ENCODE assay signal across 21 cellular contexts in the genomic region with DNA sequence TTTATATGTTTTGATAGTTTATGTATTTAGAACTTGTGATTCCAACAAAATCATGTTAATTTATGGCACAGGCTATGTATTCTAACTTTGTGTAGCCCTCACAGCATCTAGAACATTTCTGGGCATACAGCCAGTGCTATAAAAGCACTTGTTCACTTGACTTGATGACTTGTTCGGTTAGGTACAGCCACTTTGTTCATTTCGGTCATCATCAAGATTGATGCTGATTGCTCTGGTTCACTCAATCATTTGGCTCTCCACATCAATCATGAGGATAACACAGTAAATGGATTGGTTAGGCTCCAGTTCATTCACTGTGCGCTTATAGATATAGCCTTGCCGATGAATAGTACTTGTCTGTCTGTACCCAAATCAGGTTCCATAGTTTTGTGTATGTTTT.
DNase-seq lines count a peak whose midpoint lies in the region; ATAC-seq, FAIRE-seq and TF ChIP-seq lines count a peak whose summit lies in the region.
"Had no signal": no experiment of that assay in that cellular context is flagged by ENCODE, and none has a peak within 500 bp of the region (broad histone marks: within the 10 kb centered on the region; RNA-seq: fewer than 3 reads in every experiment).

No MANE protein-coding gene starts in this region.

- TF ChIP-seq EP300 in A549 (IDR thresholded peaks at IDR 0.05) (no peak), suprapubic skin (IDR thresholded peaks at IDR 0.05) (no peak)

- no peak for DNase-seq in A549 (ENCODE audit: low read depth in 1 of 2, low spot score in 1 of 2)
- DNase-seq in DMS153 (lab: John Stamatoyannopoulos, UW) = peak; percentile 53
- DNase-seq in NCI-H1105 treated with DMSO at 0.1 percent for 48 hours (lab: John Stamatoyannopoulos, UW) = peak; percentile 95
- peak; percentile 14 for DNase-seq in NCI-H774 (lab: John Stamatoyannopoulos, UW)
- no peak for DNase-seq in suprapubic skin (ENCODE audit: low spot score in 2 of 2)
- DNase-seq in G401 (ENCODE audit: low spot score) = no peak
- DNase-seq: ACHN; CD4-positive, alpha-beta T cell; COR-L47; EL; GOT3; MG63; NCI-H1694 treated with DMSO at 0.1 percent for 48 hours; NCI-H446; NCI-H526; NK-92 treated with Interleukin-12 subunit alpha and Interleukin-12 subunit beta, amount 100 ng/mL, for 24 hours; SIG-M5 had no signal

- ATAC-seq in A549 = no peak
- no peak for ATAC-seq in HG02571 (IDR thresholded peaks at IDR 0.05; ENCODE audit: unreplicated experiment)
- ATAC-seq: HCT116, SK-N-SH treated with all-trans-retinoic acid at 6 μM for 48 hours had no signal

- FAIRE-seq in A549 (lab: Jason Lieb, UNC) = peak; percentile 43

- in situ Hi-C loops in G401 (cut with HindIII; ENCODE audit: low sequenced_read_pairs) = no loop called here

- H3K27ac ChIP-seq in A549 (no peak overlapping the region), suprapubic skin (no peak overlapping the region)
- H3K27ac ChIP-seq: BLaER1 had no signal

- POLR2A ChIA-PET in A549 (lab: Yijun Ruan, JAX) = no interaction called here

- TF ChIP-seq CTCF in A549 (IDR thresholded peaks at IDR 0.05) (no peak), suprapubic skin (IDR thresholded peaks at IDR 0.05) (no peak)

- no peak overlapping the region for H3K4me3 ChIP-seq in A549
- no peak overlapping the region for H3K4me3 ChIP-seq in suprapubic skin
- H3K4me3 ChIP-seq: BLaER1, MG63 had no signal

- 37% methylated on average over 4 of the region's 4 CpGs for WGBS in A549 (ENCODE audit: missing lambda C conversion rate)
- WGBS in suprapubic skin = 89% methylated on average over 4 of the region's 4 CpGs

- H3K9me3 ChIP-seq in A549 = no peaks in the 10 kb centered on the region
- no peaks in the 10 kb centered on the region for H3K9me3 ChIP-seq in suprapubic skin
- H3K9me3 ChIP-seq: BLaER1, MG63 had no signal

- H3K4me2 ChIP-seq in A549 = no peak overlapping the region
- H3K4me2 ChIP-seq: BLaER1 had no signal

- H3K4me1 ChIP-seq in A549 (no peaks in the 10 kb centered on the region), suprapubic skin (no peaks in the 10 kb centered on the region)
- H3K4me1 ChIP-seq: BLaER1 had no signal

- TF ChIP-seq POLR2A in A549 (IDR thresholded peaks at IDR 0.05; ENCODE audit: low read length) (no peak), suprapubic skin (IDR thresholded peaks at IDR 0.05) (no peak)

- no peaks in the 10 kb centered on the region for H3K36me3 ChIP-seq in suprapubic skin
- H3K36me3 ChIP-seq: BLaER1, MG63 had no signal

- TF ChIP-seq RAD21 in A549 (conservative IDR thresholded peaks at IDR 0.05 in 1 of 2, IDR thresholded peaks at IDR 0.05 in 1 of 2) = no peak

- H3K27me3 ChIP-seq in suprapubic skin = no peaks in the 10 kb centered on the region
- H3K27me3 ChIP-seq: MG63 had no signal

- CTCF ChIA-PET in A549 (lab: Yijun Ruan, JAX) = no interaction called here

TF ChIP-seq in A549, 52 proteins besides CTCF, POLR2A, EP300 and RAD21:
- TF ChIP-seq EHMT2 (IDR thresholded peaks at IDR 0.05; ENCODE audit: low read depth) = no peak
- no peak for TF ChIP-seq PHF8 (IDR thresholded peaks at IDR 0.05; ENCODE audit: borderline replicate concordance, low read depth)
- TF ChIP-seq TP53 (CRISPR knock-in tag; IDR thresholded peaks at IDR 0.05) = no peak
- no peak for TF ChIP-seq CHD2 (IDR thresholded peaks at IDR 0.05; ENCODE audit: low read length, partially characterized antibody)
- no peak for TF ChIP-seq RCOR1 (IDR thresholded peaks at IDR 0.05; ENCODE audit: low read depth, low read length)
- TF ChIP-seq CEBPB (IDR thresholded peaks at IDR 0.05) = no peak
- TF ChIP-seq FOSB (CRISPR knock-in tag; IDR thresholded peaks at IDR 0.05) = no peak
- no peak for TF ChIP-seq ZFP36 (IDR thresholded peaks at IDR 0.05; ENCODE audit: borderline replicate concordance, partially characterized antibody)
- TF ChIP-seq MAFK (IDR thresholded peaks at IDR 0.05; ENCODE audit: partially characterized antibody) = no peak
- TF ChIP-seq ZC3H11A (IDR thresholded peaks at IDR 0.05) = no peak
- no peak for TF ChIP-seq HDAC2 (IDR thresholded peaks at IDR 0.05)
- no peak for TF ChIP-seq GATA3 (IDR thresholded peaks at IDR 0.05; ENCODE audit: borderline replicate concordance)
- TF ChIP-seq HOXA7 (CRISPR knock-in tag; IDR thresholded peaks at IDR 0.05) = no peak
- no peak for TF ChIP-seq JUN (IDR thresholded peaks at IDR 0.05)
- TF ChIP-seq RNF2 (IDR thresholded peaks at IDR 0.05; ENCODE audit: borderline replicate concordance, low read depth) = no peak
- no peak for TF ChIP-seq NR3C1 (IDR thresholded peaks at IDR 0.05)

Comparison
In these comparisons a context has a peak if more than half of its experiments do, and no peak if none do; other contexts are left out.
1. DNase-seq: peak in DMS153 (single experiment), NCI-H1105 treated with DMSO at 0.1 percent for 48 hours (single experiment) and NCI-H774 (single experiment); none in A549 (0 of 2), suprapubic skin (0 of 2) and G401 (single experiment).